16 cellular contexts compared by ENCODE assay signal in the genomic region with DNA sequence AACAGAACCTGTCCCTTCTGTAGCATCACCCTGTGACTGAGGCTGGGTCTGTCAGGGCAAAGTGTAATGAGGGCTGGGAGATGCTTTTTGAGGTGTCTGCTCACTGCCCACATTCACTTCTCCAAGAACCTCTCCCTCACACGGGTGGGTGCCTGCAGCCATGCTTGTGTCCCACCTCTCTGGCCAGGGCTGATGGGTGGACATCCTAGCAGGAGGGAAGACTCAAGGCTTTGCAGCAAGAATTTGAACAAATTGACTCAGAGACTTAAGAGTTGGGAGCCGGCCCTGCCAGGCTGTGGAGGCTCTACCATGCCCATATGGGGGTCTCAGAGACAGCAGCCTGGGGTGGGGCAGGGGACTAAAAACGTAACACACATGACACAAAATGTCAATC.
"Had no signal": no experiment of that assay in that cellular context is flagged by ENCODE, and none has a peak within 500 bp of the region (broad histone marks: within the 10 kb centered on the region; RNA-seq: fewer than 3 reads in every experiment).

No MANE protein-coding gene starts in this region.

- H3K4me3 ChIP-seq: colonic mucosa, esophagus muscularis mucosa, lung, transverse colon had no signal

- H3K27ac ChIP-seq: colonic mucosa, esophagus muscularis mucosa, transverse colon had no signal

- DNase-seq: activated CD4-positive, CD25-positive, alpha-beta regulatory T cell treated with anti-CD3 and anti-CD28 coated beads, Interleukin-2, amount 50 U/mL, for 72 hours; activated naive CD4-positive, alpha-beta T cell treated with anti-CD3 and anti-CD28 coated beads for 36 hours; central memory CD4-positive, alpha-beta T cell; colonic mucosa; naive thymus-derived CD4-positive, alpha-beta T cell; retina; stimulated activated CD4-positive, alpha-beta T cell treated with anti-CD3 and anti-CD28 coated beads, Interleukin-15, amount 100 ng/mL, for 24 hours; stimulated activated CD4-positive, alpha-beta T cell treated with anti-CD3 and anti-CD28 coated beads, Interleukin-4, amount 100 ng/mL, for 1 hour; stimulated activated naive CD4-positive, alpha-beta T cell; substantia nigra; T-helper 9 cell; transverse colon had no signal

- FAIRE-seq: endometrium had no signal

- H3K36me3 ChIP-seq: colonic mucosa, esophagus muscularis mucosa, transverse colon had no signal

- H3K9me3 Mint-ChIP-seq: activated naive CD4-positive, alpha-beta T cell treated with anti-CD3 and anti-CD28 coated beads for 36 hours; activated T-helper 17 cell treated with anti-CD3 and anti-CD28 coated beads, Interleukin-2, amount 50 U/mL, for 72 hours had no signal

- H3K4me1 ChIP-seq: colonic mucosa, transverse colon had no signal

- H3K4me3 Mint-ChIP-seq: activated naive CD4-positive, alpha-beta T cell treated with anti-CD3 and anti-CD28 coated beads for 36 hours; activated T-helper 17 cell treated with anti-CD3 and anti-CD28 coated beads, Interleukin-2, amount 50 U/mL, for 72 hours; naive thymus-derived CD4-positive, alpha-beta T cell had no signal

- H3K9me3 ChIP-seq: colonic mucosa, esophagus muscularis mucosa, transverse colon had no signal

- H3K27me3 ChIP-seq: colonic mucosa, transverse colon had no signal

- H3K27ac Mint-ChIP-seq: activated naive CD4-positive, alpha-beta T cell treated with anti-CD3 and anti-CD28 coated beads for 36 hours; naive thymus-derived CD4-positive, alpha-beta T cell had no signal
